ENCODE assay signal across 1 cellular context in the genomic region with DNA sequence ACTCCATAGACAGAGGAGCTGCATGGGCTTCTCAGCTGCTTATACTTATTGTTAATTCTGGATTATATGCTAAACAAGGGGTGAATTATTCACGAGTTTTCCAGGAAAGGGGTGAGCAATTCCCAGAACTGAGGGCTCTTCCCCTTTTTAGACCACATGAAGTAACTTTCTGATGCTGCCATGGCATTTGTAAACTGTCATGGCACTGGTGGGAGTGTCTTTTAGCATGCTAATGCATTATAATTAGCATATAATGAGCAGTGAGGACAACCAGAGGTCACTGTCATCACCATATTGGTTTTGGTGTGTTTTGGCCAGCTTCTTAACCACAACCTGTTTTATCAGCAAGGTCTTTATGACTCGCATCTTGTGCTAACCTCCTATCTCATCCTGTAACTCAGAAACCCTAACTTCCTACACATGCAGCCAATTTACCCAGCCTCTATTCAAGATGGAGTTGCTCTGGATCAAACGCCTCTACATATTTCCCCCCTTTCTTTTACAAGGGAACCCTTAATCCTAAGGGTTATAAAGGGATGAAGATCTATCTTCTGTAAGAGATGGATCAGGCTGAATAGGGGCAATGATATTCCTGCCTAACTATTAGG.
TF ChIP-seq lines count a peak whose summit lies in the region.

No MANE protein-coding gene starts in this region.

TF ChIP-seq in K562, 482 proteins besides CTCF, POLR2A, EP300 and RAD21 (continued from another document and continues in another):
- no peak for TF ChIP-seq ZNF740 (CRISPR knock-in tag; IDR thresholded peaks at IDR 0.05)
- peak in 1 of 2 experiments; percentile 89; a peak in 1 of 4 replicates for TF ChIP-seq ZNF740 (tag; IDR thresholded peaks at IDR 0.05)
- TF ChIP-seq JUNB (CRISPR knock-in tag; conservative IDR thresholded peaks at IDR 0.05), result no peak
- TF ChIP-seq ZNF165 (CRISPR knock-in tag; IDR thresholded peaks at IDR 0.05; ENCODE audit: borderline replicate concordance), result no peak
- TF ChIP-seq HOXB6 (CRISPR knock-in tag; IDR thresholded peaks at IDR 0.05; ENCODE audit: borderline replicate concordance), result no peak
- TF ChIP-seq ZNF133 (CRISPR knock-in tag; IDR thresholded peaks at IDR 0.05), result no peak
- TF ChIP-seq PML (IDR thresholded peaks at IDR 0.05; ENCODE audit: low read length), result no peak
- TF ChIP-seq DMBX1 (CRISPR knock-in tag; IDR thresholded peaks at IDR 0.05; ENCODE audit: borderline replicate concordance), result peak; percentile 97
- TF ChIP-seq SIN3A (IDR thresholded peaks at IDR 0.05; ENCODE audit: borderline replicate concordance in 2 of 2, control insufficient read depth in 1 of 2, low read depth in 2 of 2, low read length in 2 of 2), result no peak
- TF ChIP-seq DEAF1 (CRISPR knock-in tag; IDR thresholded peaks at IDR 0.05), result no peak
- peak; percentile 58; the same call in 1 of the 2 replicates for TF ChIP-seq TAF7 (tag; IDR thresholded peaks at IDR 0.05)
- TF ChIP-seq JUND (IDR thresholded peaks at IDR 0.05; ENCODE audit: borderline replicate concordance, low read depth, low read length), result no peak
- TF ChIP-seq JUND (tag; IDR thresholded peaks at IDR 0.05; ENCODE audit: borderline replicate concordance, low read depth, low read length), result no peak
- TF ChIP-seq TBP (optimal IDR thresholded peaks at IDR 0.05; ENCODE audit: low read depth, low read length), result no peak
- no peak for TF ChIP-seq TAF9B (IDR thresholded peaks at IDR 0.05; ENCODE audit: partially characterized antibody)
- TF ChIP-seq, protein P1, sequence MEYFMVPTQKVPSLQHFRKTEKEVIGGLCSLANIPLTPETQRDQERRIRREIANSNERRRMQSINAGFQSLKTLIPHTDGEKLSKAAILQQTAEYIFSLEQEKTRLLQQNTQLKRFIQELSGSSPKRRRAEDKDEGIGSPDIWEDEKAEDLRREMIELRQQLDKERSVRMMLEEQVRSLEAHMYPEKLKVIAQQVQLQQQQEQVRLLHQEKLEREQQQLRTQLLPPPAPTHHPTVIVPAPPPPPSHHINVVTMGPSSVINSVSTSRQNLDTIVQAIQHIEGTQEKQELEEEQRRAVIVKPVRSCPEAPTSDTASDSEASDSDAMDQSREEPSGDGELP (CRISPR knock-in tag; IDR thresholded peaks at IDR 0.05; ENCODE audit: borderline replicate concordance), result no peak
- no peak for TF ChIP-seq ETV5 (CRISPR knock-in tag; IDR thresholded peaks at IDR 0.05; ENCODE audit: low read depth)
- no peak for TF ChIP-seq ZNF277 (CRISPR knock-in tag; IDR thresholded peaks at IDR 0.05; ENCODE audit: borderline replicate concordance)
- no peak for TF ChIP-seq HLTF (IDR thresholded peaks at IDR 0.05)
- no peak for TF ChIP-seq ZNF75A (CRISPR knock-in tag; IDR thresholded peaks at IDR 0.05)
- TF ChIP-seq, protein P2, sequence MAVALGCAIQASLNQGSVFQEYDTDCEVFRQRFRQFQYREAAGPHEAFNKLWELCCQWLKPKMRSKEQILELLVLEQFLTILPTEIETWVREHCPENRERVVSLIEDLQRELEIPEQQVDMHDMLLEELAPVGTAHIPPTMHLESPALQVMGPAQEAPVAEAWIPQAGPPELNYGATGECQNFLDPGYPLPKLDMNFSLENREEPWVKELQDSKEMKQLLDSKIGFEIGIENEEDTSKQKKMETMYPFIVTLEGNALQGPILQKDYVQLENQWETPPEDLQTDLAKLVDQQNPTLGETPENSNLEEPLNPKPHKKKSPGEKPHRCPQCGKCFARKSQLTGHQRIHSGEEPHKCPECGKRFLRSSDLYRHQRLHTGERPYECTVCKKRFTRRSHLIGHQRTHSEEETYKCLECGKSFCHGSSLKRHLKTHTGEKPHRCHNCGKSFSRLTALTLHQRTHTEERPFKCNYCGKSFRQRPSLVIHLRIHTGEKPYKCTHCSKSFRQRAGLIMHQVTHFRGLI (CRISPR knock-in tag; IDR thresholded peaks at IDR 0.05), result peak; percentile 66; the same call in 1 of the 2 replicates
- TF ChIP-seq MAFF (IDR thresholded peaks at IDR 0.05; ENCODE audit: low read length), result no peak
- TF ChIP-seq KLF1 (tag; IDR thresholded peaks at IDR 0.05), result no peak
- TF ChIP-seq SNAPC5 (CRISPR knock-in tag; IDR thresholded peaks at IDR 0.05), result no peak
- TF ChIP-seq STAG1 (CRISPR knock-in tag; IDR thresholded peaks at IDR 0.05; ENCODE audit: borderline replicate concordance), result no peak
- TF ChIP-seq E2F5 (CRISPR knock-in tag; IDR thresholded peaks at IDR 0.05), result no peak
- no peak for TF ChIP-seq ZNF778 (CRISPR knock-in tag; IDR thresholded peaks at IDR 0.05)
- TF ChIP-seq ZNF134 (CRISPR knock-in tag; conservative IDR thresholded peaks at IDR 0.05), result no peak
- TF ChIP-seq NFATC3 (IDR thresholded peaks at IDR 0.05), result no peak
- TF ChIP-seq HINFP (tag; conservative IDR thresholded peaks at IDR 0.05; ENCODE audit: low read depth), result peak; percentile 85
- TF ChIP-seq GTF2E2 (tag; IDR thresholded peaks at IDR 0.05), result no peak
- no peak for TF ChIP-seq SREBF1 (IDR thresholded peaks at IDR 0.05; ENCODE audit: borderline replicate concordance, low read depth, low read length)
- no peak for TF ChIP-seq PHTF2 (CRISPR knock-in tag; IDR thresholded peaks at IDR 0.05)
- peak; percentile 96 for TF ChIP-seq ZNF175 (CRISPR knock-in tag; IDR thresholded peaks at IDR 0.05; ENCODE audit: low read depth)
- no peak for TF ChIP-seq TBL1XR1 (IDR thresholded peaks at IDR 0.05; ENCODE audit: low read length in 2 of 2)
- no peak for TF ChIP-seq NFIX (CRISPR knock-in tag; IDR thresholded peaks at IDR 0.05; ENCODE audit: low read depth)
- TF ChIP-seq E4F1 (CRISPR knock-in tag; IDR thresholded peaks at IDR 0.05; ENCODE audit: borderline replicate concordance), result no peak
- TF ChIP-seq MAZ (CRISPR knock-in tag; conservative IDR thresholded peaks at IDR 0.05 in 1 of 2, IDR thresholded peaks at IDR 0.05 in 1 of 2), result peak; percentile 38 to 54; a peak in 1 of 4 replicates
- no peak for TF ChIP-seq PCBP2 (IDR thresholded peaks at IDR 0.05; ENCODE audit: low read depth, low read length, poor library complexity, severe bottlenecking)
- no peak for TF ChIP-seq GTF3C2 (IDR thresholded peaks at IDR 0.05; ENCODE audit: borderline replicate concordance, extremely low read depth, insufficient read length)
- TF ChIP-seq ILF3 (IDR thresholded peaks at IDR 0.05; ENCODE audit: borderline replicate concordance), result no peak
- no peak for TF ChIP-seq RUNX1 (IDR thresholded peaks at IDR 0.05; ENCODE audit: low read depth)
- TF ChIP-seq ZKSCAN8 (CRISPR knock-in tag; IDR thresholded peaks at IDR 0.05), result peak; percentile 53; the same call in 1 of the 2 replicates
- TF ChIP-seq XRCC5 (IDR thresholded peaks at IDR 0.05; ENCODE audit: low read depth, low read length), result no peak
- TF ChIP-seq SIX5 (IDR thresholded peaks at IDR 0.05; ENCODE audit: borderline replicate concordance in 1 of 2, insufficient read depth in 1 of 2, low read depth in 1 of 2, low read length in 2 of 2), result no peak
- TF ChIP-seq ZFP30 (CRISPR knock-in tag; IDR thresholded peaks at IDR 0.05; ENCODE audit: borderline replicate concordance), result no peak
- no peak for TF ChIP-seq SRSF9 (IDR thresholded peaks at IDR 0.05; ENCODE audit: borderline replicate concordance, low read depth, low read length)
- no peak for TF ChIP-seq HDAC2 (IDR thresholded peaks at IDR 0.05)
- TF ChIP-seq PHF20 (IDR thresholded peaks at IDR 0.05; ENCODE audit: partially characterized antibody), result no peak
- no peak for TF ChIP-seq TAF1 (IDR thresholded peaks at IDR 0.05; ENCODE audit: control insufficient read depth, extremely low read depth, insufficient read depth, low read length, severe bottlenecking)
- TF ChIP-seq ADNP (tag; IDR thresholded peaks at IDR 0.05), result no peak
- no peak for TF ChIP-seq FIP1L1 (IDR thresholded peaks at IDR 0.05; ENCODE audit: low read depth, low read length, poor library complexity, severe bottlenecking)
- TF ChIP-seq CBX2 (IDR thresholded peaks at IDR 0.05; ENCODE audit: insufficient read depth, low read length, poor library complexity, severe bottlenecking), result no peak
- TF ChIP-seq NFE2 (IDR thresholded peaks at IDR 0.05; ENCODE audit: low read depth), result no peak
- TF ChIP-seq NELFE (IDR thresholded peaks at IDR 0.05; ENCODE audit: insufficient read depth, insufficient read length), result no peak
- no peak for TF ChIP-seq ZNF507 (tag; conservative IDR thresholded peaks at IDR 0.05)
- no peak for TF ChIP-seq C11orf30 (IDR thresholded peaks at IDR 0.05; ENCODE audit: low read depth)
- TF ChIP-seq DACH1 (IDR thresholded peaks at IDR 0.05; ENCODE audit: partially characterized antibody), result no peak
